ENCODE assay signal across 11 cellular contexts in genomic region chr1:167633258-167633944, GRCh38. TPM values are rescaled to one million over a fixed set of nuclear protein-coding genes. Genes with fewer than 3 reads are reported as not detected.
DNase-seq lines count a peak whose midpoint lies in the region; ATAC-seq and TF ChIP-seq lines count a peak whose summit lies in the region.
"Had no signal": no experiment of that assay in that cellular context is flagged by ENCODE, and none has a peak within 500 bp of the region (broad histone marks: within the 10 kb centered on the region; RNA-seq: fewer than 3 reads in every experiment).

No MANE protein-coding gene starts in this region.

- H3K4me3 Mint-ChIP-seq in CD4-positive, CD25-positive, alpha-beta regulatory T cell, result peak overlapping the region; percentile 95 to 99 (median 96)
- H3K4me3 Mint-ChIP-seq in activated CD4-positive, alpha-beta memory T cell treated with anti-CD3 and anti-CD28 coated beads, Interleukin-2, amount 10 ng/mL, durations not matched to agents 7 days and 5 days, result peak overlapping the region; percentile 91

- no peaks in the 10 kb centered on the region for H3K27me3 ChIP-seq in CD4-positive, CD25-positive, alpha-beta regulatory T cell (ENCODE audit: control insufficient read depth, insufficient read depth, low read length)
- H3K27me3 ChIP-seq in DOHH2 (ENCODE audit: control insufficient read depth, low read length), result no peaks in the 10 kb centered on the region
- no peaks in the 10 kb centered on the region for H3K27me3 ChIP-seq in lower lobe of right lung (ENCODE audit: low read depth)

- peaks cover 39% of the 10 kb centered on the region for H3K36me3 Mint-ChIP-seq in CD4-positive, CD25-positive, alpha-beta regulatory T cell
- peaks cover 83% of the 10 kb centered on the region for H3K36me3 Mint-ChIP-seq in activated CD4-positive, alpha-beta memory T cell treated with anti-CD3 and anti-CD28 coated beads, Interleukin-2, amount 10 ng/mL, durations not matched to agents 7 days and 5 days (ENCODE audit: low read depth)

- H3K4me3 ChIP-seq in CD4-positive, CD25-positive, alpha-beta regulatory T cell (ENCODE audit: low read depth, low read length), result peak overlapping the region; percentile 99
- H3K4me3 ChIP-seq in DOHH2 (ENCODE audit: low read length) (peak overlapping the region; percentile 85), lower lobe of right lung (no peak overlapping the region)
- H3K4me3 ChIP-seq: HAP-1 had no signal

- no peaks in the 10 kb centered on the region for H3K9me3 ChIP-seq in CD4-positive, CD25-positive, alpha-beta regulatory T cell (ENCODE audit: control insufficient read depth in 2 of 2, low read length in 2 of 2)
- H3K9me3 ChIP-seq in DOHH2 (ENCODE audit: control insufficient read depth, insufficient read depth, low read length) (no peaks in the 10 kb centered on the region), lower lobe of right lung (no peaks in the 10 kb centered on the region)
- H3K9me3 ChIP-seq: HAP-1 had no signal

- H3K4me1 ChIP-seq in CD4-positive, CD25-positive, alpha-beta regulatory T cell (ENCODE audit: control insufficient read depth, insufficient read depth, low read length, poor library complexity, severe bottlenecking), result peaks cover 91% of the 10 kb centered on the region
- peaks cover 90% of the 10 kb centered on the region for H3K4me1 ChIP-seq in DOHH2 (ENCODE audit: control insufficient read depth, low read length)
- H3K4me1 ChIP-seq in lower lobe of right lung, result peaks cover 57% of the 10 kb centered on the region

- TF ChIP-seq CTCF in DOHH2 (IDR thresholded peaks at IDR 0.05; ENCODE audit: low read depth, low read length, poor library complexity, severe bottlenecking) (no peak), lower lobe of right lung (IDR thresholded peaks at IDR 0.05) (no peak), GM10266 (IDR thresholded peaks at IDR 0.05; ENCODE audit: control insufficient read depth, insufficient read depth, low read depth, missing control alignments) (no peak)

- no peaks in the 10 kb centered on the region for H3K27me3 Mint-ChIP-seq in CD4-positive, CD25-positive, alpha-beta regulatory T cell
- no peaks in the 10 kb centered on the region for H3K27me3 Mint-ChIP-seq in activated CD4-positive, alpha-beta memory T cell treated with anti-CD3 and anti-CD28 coated beads, Interleukin-2, amount 10 ng/mL, durations not matched to agents 7 days and 5 days

- peaks cover 47% of the 10 kb centered on the region for H4K20me1 ChIP-seq in DOHH2 (ENCODE audit: control insufficient read depth, insufficient read depth, low read depth, low read length)

- peak overlapping the region; percentile 91 for H3K4me2 ChIP-seq in DOHH2 (ENCODE audit: low read length)

- DNase-seq in CD4-positive, CD25-positive, alpha-beta regulatory T cell, result no peak
- no peak for DNase-seq in activated CD4-positive, alpha-beta memory T cell treated with anti-CD3 and anti-CD28 coated beads, Interleukin-2, amount 10 ng/mL, durations not matched to agents 7 days and 5 days
- DNase-seq in lower lobe of right lung, result no peak
- no peak for DNase-seq in GM10266 (ENCODE audit: extremely low spot score)
- DNase-seq in NCI-H1092 (lab: John Stamatoyannopoulos, UW), result no peak
- no peak for DNase-seq in mesenteric fat pad (ENCODE audit: low spot score)
- DNase-seq: NCI-H2171 treated with DMSO at 0.1 percent for 48 hours had no signal

- intact Hi-C loops in lower lobe of right lung (cut with DNase I), result no loop called here

- H3K4me1 Mint-ChIP-seq in CD4-positive, CD25-positive, alpha-beta regulatory T cell, result peaks cover 20 to 88% (median 59%) of the 10 kb centered on the region in 4 donors
- H3K4me1 Mint-ChIP-seq in activated CD4-positive, alpha-beta memory T cell treated with anti-CD3 and anti-CD28 coated beads, Interleukin-2, amount 10 ng/mL, durations not matched to agents 7 days and 5 days, result peaks cover 79% of the 10 kb centered on the region

- CTCF ChIA-PET in activated CD4-positive, alpha-beta memory T cell treated with anti-CD3 and anti-CD28 coated beads, Interleukin-2, amount 10 ng/mL, durations not matched to agents 7 days and 5 days (lab: Charles Lee), result interaction anchor here (0.6 to 4.1 kb wide), 8 partner anchors 9 to 574 kb away, joined by 3 to 62 read pairs (median 4); no protein-coding TSS in a partner anchor

- H3K36me3 ChIP-seq in CD4-positive, CD25-positive, alpha-beta regulatory T cell (ENCODE audit: control insufficient read depth, insufficient read depth, low read length), result peaks cover 35% of the 10 kb centered on the region
- H3K36me3 ChIP-seq in DOHH2 (ENCODE audit: control insufficient read depth, low read length), result peaks cover 86% of the 10 kb centered on the region
- peaks cover 2% of the 10 kb centered on the region for H3K36me3 ChIP-seq in lower lobe of right lung
- H3K36me3 ChIP-seq: HAP-1 had no signal

- H3K9me3 Mint-ChIP-seq in CD4-positive, CD25-positive, alpha-beta regulatory T cell, result peaks cover 0 to 3% (median 0%) of the 10 kb centered on the region in 7 donors
- no peaks in the 10 kb centered on the region for H3K9me3 Mint-ChIP-seq in activated CD4-positive, alpha-beta memory T cell treated with anti-CD3 and anti-CD28 coated beads, Interleukin-2, amount 10 ng/mL, durations not matched to agents 7 days and 5 days

- POLR2A ChIA-PET in activated CD4-positive, alpha-beta memory T cell treated with anti-CD3 and anti-CD28 coated beads, Interleukin-2, amount 10 ng/mL, durations not matched to agents 7 days and 5 days (lab: Charles Lee), result interaction anchor here (0.7 to 13.0 kb wide), 14 partner anchors 8 to 186 kb away, joined by 3 to 189 read pairs (median 6); partner anchors contain the start of gene CD247

- no peak for ATAC-seq in CD4-positive, CD25-positive, alpha-beta regulatory T cell (ENCODE audit: low read depth in 2 of 2)
- ATAC-seq in lower lobe of right lung, result no peak
- no peak for ATAC-seq in HG03342 (IDR thresholded peaks at IDR 0.05; ENCODE audit: unreplicated experiment)

- H3K27ac Mint-ChIP-seq in CD4-positive, CD25-positive, alpha-beta regulatory T cell, result peak overlapping the region; percentile 97 to 99 (median 98)
- H3K27ac Mint-ChIP-seq in activated CD4-positive, alpha-beta memory T cell treated with anti-CD3 and anti-CD28 coated beads, Interleukin-2, amount 10 ng/mL, durations not matched to agents 7 days and 5 days, result peak overlapping the region; percentile 90

- H3F3A ChIP-seq in DOHH2 (ENCODE audit: control insufficient read depth, insufficient read depth), result peaks cover 10% of the 10 kb centered on the region

- H3K79me2 ChIP-seq in DOHH2 (ENCODE audit: control insufficient read depth, low read length), result peaks cover 94% of the 10 kb centered on the region

- peak overlapping the region; percentile 91 for H3K27ac ChIP-seq in CD4-positive, CD25-positive, alpha-beta regulatory T cell (ENCODE audit: insufficient read depth, low read length, poor library complexity, severe bottlenecking)
- peak overlapping the region; percentile 98; the same call in 1 of the 2 replicates for H3K27ac ChIP-seq in DOHH2 (ENCODE audit: low read depth, low read length)
- H3K27ac ChIP-seq in lower lobe of right lung, result peak overlapping the region; percentile 92

- no peaks in the 10 kb centered on the region for H3K9me2 ChIP-seq in DOHH2 (replicated peaks; ENCODE audit: control insufficient read depth, low read length)

RNA-seq across cellular contexts. Expression of gene RCSD1, which starts 3.4 kb away (rescaled TPM):
- total RNA-seq in CD4-positive, CD25-positive, alpha-beta regulatory T cell, result 174 TPM
- polyA plus RNA-seq in CD4-positive, CD25-positive, alpha-beta regulatory T cell, result 100 to 1,000 TPM; 207 to 251 (median 233) TPM
- total RNA-seq in activated CD4-positive, alpha-beta memory T cell treated with anti-CD3 and anti-CD28 coated beads, Interleukin-2, amount 10 ng/mL, durations not matched to agents 7 days and 5 days, result 100 to 1,000 TPM; 155 to 158 TPM
- total RNA-seq in lower lobe of right lung (20.7 TPM), mesenteric fat pad (12.7 TPM)
- total RNA-seq: epithelial cell of proximal tubule had no signal
